ENCODE assay signal across 8 cellular contexts in genomic region chr17:17972126-17972951, GRCh38. TPM values are rescaled to one million over a fixed set of nuclear protein-coding genes. Genes with fewer than 3 reads are reported as not detected.
A peak's percentile ranks its signal among the peaks of the same experiment; 100 is the strongest.
DNase-seq lines count a peak whose midpoint lies in the region; ATAC-seq, FAIRE-seq and TF ChIP-seq lines count a peak whose summit lies in the region.

DRC3 (plus strand) TSS chr17:17972862; CDS start chr17:17977599, 4,737 bp downstream.
TOM1L2 (minus strand) TSS chr17:17972400; CDS start chr17:17972313, 87 bp downstream.

- ATAC-seq in CD4-positive, CD25-positive, alpha-beta regulatory T cell (ENCODE audit: low read depth in 2 of 2): peak; percentile 94
- ATAC-seq in GM19438 (IDR thresholded peaks at IDR 0.05; ENCODE audit: low read depth, unreplicated experiment): peak; percentile 93
- peak; percentile 86 for ATAC-seq in HG03571 (IDR thresholded peaks at IDR 0.05; ENCODE audit: unreplicated experiment)
- ATAC-seq in HepG2: peak; percentile 97

- in situ Hi-C loops in HepG2 (cut with HindIII; ENCODE audit: extremely low pct_ligation_motif_present, low pct_unique_long_range_greater_than_20kb): no loop called here

- TF ChIP-seq RAD21 in HepG2 (CRISPR knock-in tag; IDR thresholded peaks at IDR 0.05): 0 out of 2 replicates have a peak, but pooled peaks have one; percentile 25

- H4K20me1 ChIP-seq in HepG2 (ENCODE audit: insufficient read depth, low read length): no peaks in the 10 kb centered on the region

- H3K4me1 ChIP-seq in CD4-positive, CD25-positive, alpha-beta regulatory T cell (ENCODE audit: control insufficient read depth, insufficient read depth, low read length, poor library complexity, severe bottlenecking): peaks cover 32% of the 10 kb centered on the region
- peaks cover 23% of the 10 kb centered on the region for H3K4me1 ChIP-seq in HepG2 (ENCODE audit: insufficient read depth, low read length)

- peak within 1 kb of the TSS; percentile 93 to 98 (median 98) for H3K4me3 Mint-ChIP-seq in CD4-positive, CD25-positive, alpha-beta regulatory T cell

- peak within 1 kb of the TSS; percentile 98 for H3K4me2 ChIP-seq in HepG2 (ENCODE audit: low read depth, low read length)

- H3K27me3 ChIP-seq in CD4-positive, CD25-positive, alpha-beta regulatory T cell (ENCODE audit: control insufficient read depth, insufficient read depth, low read length): no peaks in the 10 kb centered on the region
- H3K27me3 ChIP-seq in HepG2 (ENCODE audit: control insufficient read depth in 1 of 2, insufficient read depth in 2 of 2, low read length in 2 of 2): peaks cover 4 to 13% of the 10 kb centered on the region in 2 experiments; a peak in 2 of 5 replicates

- H3K36me3 Mint-ChIP-seq in CD4-positive, CD25-positive, alpha-beta regulatory T cell: no peaks in the 10 kb centered on the region

- peak within 1 kb of the TSS; percentile 80 for H3K9ac ChIP-seq in HepG2 (ENCODE audit: insufficient read depth, low read depth, low read length)

- peak; percentile 100 for FAIRE-seq in HepG2 (lab: Jason Lieb, UNC)

- no peaks in the 10 kb centered on the region for H3K36me3 ChIP-seq in CD4-positive, CD25-positive, alpha-beta regulatory T cell (ENCODE audit: control insufficient read depth, insufficient read depth, low read length)
- H3K36me3 ChIP-seq in HepG2 (replicated peaks in 1 of 2; ENCODE audit: control insufficient read depth in 1 of 2, insufficient read depth in 2 of 2, low read length in 2 of 2): no peaks in the 10 kb centered on the region

- peak within 1 kb of the TSS; percentile 24 for H2AFZ ChIP-seq in HepG2 (ENCODE audit: low read length)

- peaks cover 7 to 52% (median 32%) of the 10 kb centered on the region in 4 donors for H3K4me1 Mint-ChIP-seq in CD4-positive, CD25-positive, alpha-beta regulatory T cell

- no peaks in the 10 kb centered on the region for H3K9me3 ChIP-seq in CD4-positive, CD25-positive, alpha-beta regulatory T cell (ENCODE audit: control insufficient read depth in 2 of 2, low read length in 2 of 2)
- no peaks in the 10 kb centered on the region for H3K9me3 ChIP-seq in HepG2 (ENCODE audit: low read length)

- no TSS peak for BruUV-seq in HepG2 (replicated peaks; lab: Mats Ljungman, UMichigan)

- H3K27ac ChIP-seq in CD4-positive, CD25-positive, alpha-beta regulatory T cell (ENCODE audit: insufficient read depth, low read length, poor library complexity, severe bottlenecking): peak within 1 kb of the TSS; percentile 82
- no peak within 1 kb of the TSS for H3K27ac ChIP-seq in HepG2 (ENCODE audit: extremely low read length, insufficient read depth, low read length)

- DNase-seq in CD4-positive, CD25-positive, alpha-beta regulatory T cell: peak; percentile 100
- DNase-seq in NCI-H774 (lab: John Stamatoyannopoulos, UW): peak; percentile 96
- DNase-seq in activated CD4-positive, alpha-beta T cell treated with anti-CD3 and anti-CD28 coated beads, Interleukin-2, amount 50 U/mL, for 48 hours: peak; percentile 100
- peak; percentile 100 for DNase-seq in dermis microvascular lymphatic vessel endothelial cell (ENCODE audit: low read depth in 2 of 2)
- DNase-seq in HepG2 (ENCODE audit: low spot score): peak; percentile 100
- DNase-seq in stimulated activated CD4-positive, alpha-beta T cell treated with anti-CD3 and anti-CD28 coated beads, Interleukin-2, amount 100 ng/mL, for 48 hours: peak; percentile 99

- peak within 1 kb of the TSS; percentile 95 to 97 (median 95) for H3K27ac Mint-ChIP-seq in CD4-positive, CD25-positive, alpha-beta regulatory T cell

- peak within 1 kb of the TSS; percentile 74 for H3K4me3 ChIP-seq in CD4-positive, CD25-positive, alpha-beta regulatory T cell (ENCODE audit: low read depth, low read length)
- H3K4me3 ChIP-seq in HepG2 (replicated peaks in 1 of 3; ENCODE audit: insufficient read depth in 1 of 3, low read depth in 2 of 3, low read length in 3 of 3): peak within 1 kb of the TSS; percentile 77 to 90 (median 90)

- TF ChIP-seq POLR2A in HepG2 (IDR thresholded peaks at IDR 0.05; ENCODE audit: insufficient read depth in 1 of 2, low read depth in 2 of 2, low read length in 2 of 2): peak; percentile 43 to 75; a peak in 3 of 4 replicates

- intact Hi-C loops in HepG2 (cut with micrococcal nuclease; ENCODE audit: unreplicated experiment): loop anchor here (1.0 to 5.0 kb wide), 2 partner anchors 46 to 50 kb away; no protein-coding TSS in a partner anchor

- no peaks in the 10 kb centered on the region for H3K9me3 Mint-ChIP-seq in CD4-positive, CD25-positive, alpha-beta regulatory T cell

- TF ChIP-seq EP300 in HepG2 (IDR thresholded peaks at IDR 0.05; ENCODE audit: low read depth in 2 of 2, low read length in 2 of 2) (no peak; a peak in 1 of 4 replicates), HepG2 (CRISPR knock-in tag; IDR thresholded peaks at IDR 0.05; ENCODE audit: borderline replicate concordance) (no peak)

- peaks cover 9% of the 10 kb centered on the region for H3K27me3 Mint-ChIP-seq in CD4-positive, CD25-positive, alpha-beta regulatory T cell

- peaks cover 2% of the 10 kb centered on the region for H3K79me2 ChIP-seq in HepG2 (ENCODE audit: insufficient read depth, low read length)

- POLR2A ChIA-PET in HepG2 (lab: Yijun Ruan, JAX): interaction anchor here (0.7 to 1.6 kb wide), 15 partner anchors 11 to 212 kb away, joined by 3 to 13 read pairs (median 4); partner anchors contain the start of genes ALKBH5 and SREBF1

- TF ChIP-seq CTCF in HepG2 (CRISPR knock-in tag; IDR thresholded peaks at IDR 0.05): no peak

- under 1% methylated on average over 16 of the region's 59 CpGs for WGBS in HepG2 (ENCODE audit: low lambda C conversion rate)

- CTCF ChIA-PET in HepG2 (lab: Yijun Ruan, JAX; ENCODE audit: low intra/inter-chr PET ratio, low total read pairs): no interaction called here

TF ChIP-seq in HepG2, 621 proteins besides CTCF, POLR2A, EP300 and RAD21 (continues in another document):
- TF ChIP-seq ZNF7 (CRISPR knock-in tag; IDR thresholded peaks at IDR 0.05) (no peak), CBFB (CRISPR knock-in tag; IDR thresholded peaks at IDR 0.05) (no peak), HCFC1 (IDR thresholded peaks at IDR 0.05; ENCODE audit: low read depth, low read length) (0 out of 2 replicates have a peak, but pooled peaks have one; percentile 7), SMARCC2 (IDR thresholded peaks at IDR 0.05) (no peak), FOXA3 (CRISPR knock-in tag; IDR thresholded peaks at IDR 0.05) (peak; percentile 28; the same call in 1 of the 2 replicates)

RNA-seq across cellular contexts. Expression of gene DRC3, which starts in this region (rescaled TPM):
- total RNA-seq in CD4-positive, CD25-positive, alpha-beta regulatory T cell: not detected
- not detected for polyA plus RNA-seq in CD4-positive, CD25-positive, alpha-beta regulatory T cell
- total RNA-seq in dermis microvascular lymphatic vessel endothelial cell (1.5 and 2.8 TPM in 2 replicates), HepG2 (2016; rRNA removed; fragmentation: Illumina TruSeq; extraction: Trizol) (0.53 and 0.73 TPM in 2 replicates)
- total RNA-seq in HepG2 (2016; cell fraction: cytosol; rRNA removed; fragmentation: Illumina TruSeq; extraction: Trizol; ENCODE audit: low read depth): under 0.01 and 0.35 TPM in 2 replicates
- 0.24 and 1.0 TPM in 2 replicates for total RNA-seq in HepG2 (2016; cell fraction: insoluble cytoplasmic fraction; rRNA removed; fragmentation: Illumina TruSeq; extraction: Trizol)
- total RNA-seq in HepG2 (2016; cell fraction: membrane; rRNA removed; fragmentation: Illumina TruSeq; extraction: Trizol): 0.24 and 0.53 TPM in 2 replicates
- 0.31 and 1.1 TPM in 2 replicates for total RNA-seq in HepG2 (2016; cell fraction: nucleus; rRNA removed; fragmentation: Illumina TruSeq; extraction: Trizol)
- polyA plus RNA-seq in HepG2 (2011; rRNA removed): 0.54 and 0.87 TPM in 2 replicates
- 0.21 TPM in 2 replicates for polyA plus RNA-seq in HepG2 (2011; cell fraction: cytosol; rRNA removed)
- 1.6 and 2.3 TPM in 2 replicates for polyA plus RNA-seq in HepG2 (2011; cell fraction: nucleus; rRNA removed)
- 1.1 and 1.8 TPM in 2 replicates for polyA plus RNA-seq in HepG2 (2012)
- polyA plus RNA-seq in HepG2 (2016; cell fraction: cytosol; fragmentation: Illumina TruSeq; extraction: Trizol; ENCODE audit: low read depth): not detected in 2 replicates
- polyA plus RNA-seq in HepG2 (2016; cell fraction: insoluble cytoplasmic fraction; fragmentation: Illumina TruSeq; extraction: Trizol; ENCODE audit: low read depth): 0.37 TPM in 1 of 2 replicates, not detected in the other
- not detected in 2 replicates for polyA plus RNA-seq in HepG2 (2016; cell fraction: membrane; fragmentation: Illumina TruSeq; extraction: Trizol; ENCODE audit: low read depth)
- 0.95 and 2.5 TPM in 2 replicates for polyA plus RNA-seq in HepG2 (2016; cell fraction: nucleus; fragmentation: Illumina TruSeq; extraction: Trizol; ENCODE audit: insufficient read depth, low read depth)
- polyA minus RNA-seq in HepG2 (2011; rRNA and poly(A)+ RNA removed; ENCODE audit: low replicate concordance): 0.68 and 1.7 TPM in 2 replicates
- polyA minus RNA-seq in HepG2 (2011; cell fraction: cytosol; rRNA and poly(A)+ RNA removed): not detected in 2 replicates
- 1.1 and 1.3 TPM in 2 replicates for polyA minus RNA-seq in HepG2 (2011; cell fraction: nucleus; rRNA and poly(A)+ RNA removed)

RNA-seq across cellular contexts. Expression of gene TOM1L2, which starts in this region (rescaled TPM):
- 50.8 TPM for total RNA-seq in CD4-positive, CD25-positive, alpha-beta regulatory T cell
- 1 to 10 TPM; 4.0 to 8.3 (median 6.1) TPM for polyA plus RNA-seq in CD4-positive, CD25-positive, alpha-beta regulatory T cell
- total RNA-seq in dermis microvascular lymphatic vessel endothelial cell: 11.2 and 18.0 TPM in 2 replicates
- 4.5 and 4.7 TPM in 2 replicates for total RNA-seq in HepG2 (2016; rRNA removed; fragmentation: Illumina TruSeq; extraction: Trizol)
- total RNA-seq in HepG2 (2016; cell fraction: cytosol; rRNA removed; fragmentation: Illumina TruSeq; extraction: Trizol; ENCODE audit: low read depth): 1.0 and 1.2 TPM in 2 replicates
- 3.8 and 3.9 TPM in 2 replicates for total RNA-seq in HepG2 (2016; cell fraction: insoluble cytoplasmic fraction; rRNA removed; fragmentation: Illumina TruSeq; extraction: Trizol)
- total RNA-seq in HepG2 (2016; cell fraction: membrane; rRNA removed; fragmentation: Illumina TruSeq; extraction: Trizol): 2.5 and 3.4 TPM in 2 replicates
- 4.6 and 5.4 TPM in 2 replicates for total RNA-seq in HepG2 (2016; cell fraction: nucleus; rRNA removed; fragmentation: Illumina TruSeq; extraction: Trizol)
- 7.4 and 9.1 TPM in 2 replicates for polyA plus RNA-seq in HepG2 (2011; rRNA removed)
- polyA plus RNA-seq in HepG2 (2011; cell fraction: cytosol; rRNA removed): 4.5 and 4.8 TPM in 2 replicates
- 16.8 and 18.7 TPM in 2 replicates for polyA plus RNA-seq in HepG2 (2011; cell fraction: nucleus; rRNA removed)
- 5.5 and 5.7 TPM in 2 replicates for polyA plus RNA-seq in HepG2 (2012)
- polyA plus RNA-seq in HepG2 (2016; cell fraction: cytosol; fragmentation: Illumina TruSeq; extraction: Trizol; ENCODE audit: low read depth): 0.55 and 0.60 TPM in 2 replicates
- polyA plus RNA-seq in HepG2 (2016; cell fraction: insoluble cytoplasmic fraction; fragmentation: Illumina TruSeq; extraction: Trizol; ENCODE audit: low read depth): 2.0 and 3.7 TPM in 2 replicates
- 1.2 and 1.4 TPM in 2 replicates for polyA plus RNA-seq in HepG2 (2016; cell fraction: membrane; fragmentation: Illumina TruSeq; extraction: Trizol; ENCODE audit: low read depth)
- polyA plus RNA-seq in HepG2 (2016; cell fraction: nucleus; fragmentation: Illumina TruSeq; extraction: Trizol; ENCODE audit: insufficient read depth, low read depth): 8.1 and 9.2 TPM in 2 replicates
- polyA minus RNA-seq in HepG2 (2011; rRNA and poly(A)+ RNA removed; ENCODE audit: low replicate concordance): 15.0 and 27.1 TPM in 2 replicates
- 4.9 and 5.5 TPM in 2 replicates for polyA minus RNA-seq in HepG2 (2011; cell fraction: cytosol; rRNA and poly(A)+ RNA removed)
- 9.8 and 14.0 TPM in 2 replicates for polyA minus RNA-seq in HepG2 (2011; cell fraction: nucleus; rRNA and poly(A)+ RNA removed)
